13 cellular contexts compared by ENCODE assay signal in genomic region chr19:38216785-38217746, GRCh38. TPM values are rescaled to one million over a fixed set of nuclear protein-coding genes. Genes with fewer than 3 reads are reported as not detected.
"Had no signal": no experiment of that assay in that cellular context is flagged by ENCODE, and none has a peak within 500 bp of the region (broad histone marks: within the 10 kb centered on the region; RNA-seq: fewer than 3 reads in every experiment).

No MANE protein-coding gene starts in this region.

- DNase-seq: activated CD4-positive, alpha-beta T cell treated with anti-CD3 and anti-CD28 coated beads, Interleukin-2, amount 50 U/mL, for 4 hours; activated effector memory CD4-positive, alpha-beta T cell treated with Interleukin-2 at 50 U/mL for 16 hours; activated T-cell treated with anti-CD3 and anti-CD28 coated beads, Interleukin-2, amount 50 U/mL, for 1 hour; brain microvascular endothelial cell; left ventricle myocardium superior; mesenchymal stem cell; posterior cingulate gyrus; thyroid gland had no signal

- H3K27ac ChIP-seq: brain microvascular endothelial cell, heart left ventricle, neutrophil, right atrium auricular region, thyroid gland, vagina had no signal

- ATAC-seq: heart left ventricle, left ventricle myocardium superior had no signal

RNA-seq across cellular contexts. Expression of gene DPF1, which starts 7.0 kb away (rescaled TPM):
- total RNA-seq: right atrium auricular region, thyroid gland, vagina had no signal

RNA-seq across cellular contexts. Expression of gene PPP1R14A, which starts 39.1 kb away (rescaled TPM):
- total RNA-seq: frontal cortex had no signal
